Comparison of ENCODE assay signal across 9 cellular contexts in genomic region chr6:20202070-20202658, GRCh38. TPM values are rescaled to one million over a fixed set of nuclear protein-coding genes. Genes with fewer than 3 reads are reported as not detected.
DNase-seq lines count a peak whose midpoint lies in the region; ATAC-seq, FAIRE-seq and TF ChIP-seq lines count a peak whose summit lies in the region.
"Had no signal": no experiment of that assay in that cellular context is flagged by ENCODE, and none has a peak within 500 bp of the region (broad histone marks: within the 10 kb centered on the region; RNA-seq: fewer than 3 reads in every experiment).

No MANE protein-coding gene starts in this region.

- no peaks in the 10 kb centered on the region for H3K36me3 Mint-ChIP-seq in astrocyte (ENCODE audit: low read depth, unreplicated experiment)

- H3K36me3 ChIP-seq in HCT116 (ENCODE audit: control insufficient read depth in 1 of 2, insufficient read depth in 2 of 2, low read length in 2 of 2): no peaks in the 10 kb centered on the region
- no peaks in the 10 kb centered on the region for H3K36me3 ChIP-seq in Loucy (ENCODE audit: insufficient read depth, low read length)
- H3K36me3 ChIP-seq in astrocyte (ENCODE audit: insufficient read depth, low read length): no peaks in the 10 kb centered on the region

- no peak for TF ChIP-seq RAD21 in HCT116 (IDR thresholded peaks at IDR 0.05; ENCODE audit: low read depth)

- H3K27me3 ChIP-seq in HCT116 (ENCODE audit: insufficient read depth, low read length): no peaks in the 10 kb centered on the region
- H3K27me3 ChIP-seq in Loucy (ENCODE audit: insufficient read depth, low read length, poor library complexity, severe bottlenecking): no peaks in the 10 kb centered on the region
- no peaks in the 10 kb centered on the region for H3K27me3 ChIP-seq in astrocyte (ENCODE audit: insufficient read depth, low read length)

- H3K9ac ChIP-seq in HCT116 (ENCODE audit: low read length) (no peak overlapping the region), Loucy (ENCODE audit: low read depth, low read length, poor library complexity, severe bottlenecking) (no peak overlapping the region), astrocyte (ENCODE audit: low read length) (no peak overlapping the region)

- no peaks in the 10 kb centered on the region for H4K20me1 ChIP-seq in HCT116 (ENCODE audit: insufficient read depth)
- peaks cover 4% of the 10 kb centered on the region for H4K20me1 ChIP-seq in Loucy (ENCODE audit: insufficient read depth, low read length, poor library complexity, severe bottlenecking)
- H4K20me1 ChIP-seq in astrocyte (ENCODE audit: insufficient read depth, low read length): no peaks in the 10 kb centered on the region

- H3K4me2 ChIP-seq in HCT116 (ENCODE audit: low read length) (peak overlapping the region; percentile 25; the same call in 1 of the 2 replicates), Loucy (ENCODE audit: low read depth, low read length, poor library complexity, severe bottlenecking) (peak overlapping the region; percentile 47), astrocyte (ENCODE audit: low read length) (no peak overlapping the region)

- no peak overlapping the region for H3K4me3 ChIP-seq in HCT116 (replicated peaks in 1 of 2; ENCODE audit: low read depth in 1 of 2, low read length in 2 of 2)
- peak overlapping the region; percentile 32 for H3K4me3 ChIP-seq in Loucy (ENCODE audit: low read length, poor library complexity, severe bottlenecking)
- H3K4me3 ChIP-seq in astrocyte (ENCODE audit: insufficient read depth, low read depth, low read length): no peak overlapping the region

- no TSS peak for BruUV-seq in HCT116 (replicated peaks; lab: Mats Ljungman, UMichigan)

- H3K9me3 Mint-ChIP-seq in astrocyte (ENCODE audit: unreplicated experiment): peaks cover 5% of the 10 kb centered on the region

- no peak overlapping the region for H3K27ac Mint-ChIP-seq in astrocyte (ENCODE audit: unreplicated experiment)

- no peak overlapping the region for H3K4me3 Mint-ChIP-seq in astrocyte (ENCODE audit: unreplicated experiment)

- no peak overlapping the region for H2AFZ ChIP-seq in HCT116 (ENCODE audit: low read depth, low read length, poor library complexity, severe bottlenecking)
- H2AFZ ChIP-seq in Loucy (ENCODE audit: low read length): no peak overlapping the region
- H2AFZ ChIP-seq in astrocyte (ENCODE audit: low read depth, low read length): no peak overlapping the region

- ATAC-seq in HCT116: no peak

- TF ChIP-seq CTCF in HCT116 (IDR thresholded peaks at IDR 0.05 in 2 of 3, conservative IDR thresholded peaks at IDR 0.05 in 1 of 3; ENCODE audit: borderline replicate concordance in 1 of 3, insufficient read depth in 1 of 3, low read depth in 2 of 3, low read length in 2 of 3): no peak
- no peak for TF ChIP-seq CTCF in Loucy (conservative IDR thresholded peaks at IDR 0.05; ENCODE audit: low read length)
- TF ChIP-seq CTCF in astrocyte (IDR thresholded peaks at IDR 0.05; ENCODE audit: insufficient read depth, low read depth, low read length): no peak

- H3F3A ChIP-seq in Loucy (ENCODE audit: low read depth): no peaks in the 10 kb centered on the region

- CTCF ChIA-PET in HCT116 (lab: Charles Lee): interaction anchor here (0.7 to 0.8 kb wide), 2 partner anchors 26 to 41 kb away, joined by 3 read pairs; no protein-coding TSS in a partner anchor

- peaks cover 4% of the 10 kb centered on the region; the same call in 1 of the 2 replicates for H3K79me2 ChIP-seq in HCT116 (ENCODE audit: insufficient read depth, low read length)
- H3K79me2 ChIP-seq in Loucy (ENCODE audit: insufficient read depth, low read length): peaks cover 72% of the 10 kb centered on the region
- H3K79me2 ChIP-seq in astrocyte (ENCODE audit: insufficient read depth, low read length): no peaks in the 10 kb centered on the region

- no peak for TF ChIP-seq POLR2A in HCT116 (IDR thresholded peaks at IDR 0.05; ENCODE audit: borderline replicate concordance, extremely low read depth, insufficient read depth, insufficient read length)

- H3K9me2 ChIP-seq in HCT116 (ENCODE audit: insufficient read depth) (no peaks in the 10 kb centered on the region), Loucy (replicated peaks; ENCODE audit: low read depth, low read length) (no peaks in the 10 kb centered on the region)

- H3K9me3 ChIP-seq in HCT116 (ENCODE audit: control insufficient read depth in 1 of 2, insufficient read depth in 1 of 2, low read depth in 1 of 2, low read length in 2 of 2): no peaks in the 10 kb centered on the region
- H3K9me3 ChIP-seq in Loucy (ENCODE audit: insufficient read depth, low read depth, low read length): no peaks in the 10 kb centered on the region
- no peaks in the 10 kb centered on the region for H3K9me3 ChIP-seq in astrocyte (ENCODE audit: insufficient read depth, low read depth, low read length)

- H3K4me1 ChIP-seq in HCT116 (ENCODE audit: control insufficient read depth in 1 of 2, insufficient read depth in 2 of 2, low read length in 2 of 2) (peaks cover 12 to 21% of the 10 kb centered on the region in 2 experiments; a peak in 3 of 4 replicates), Loucy (ENCODE audit: insufficient read depth, low read length, poor library complexity, severe bottlenecking) (peaks cover 70% of the 10 kb centered on the region), astrocyte (ENCODE audit: insufficient read depth, low read length) (no peaks in the 10 kb centered on the region)

- H3K27ac ChIP-seq in HCT116 (ENCODE audit: low read depth, low read length): no peak overlapping the region
- no peak overlapping the region for H3K27ac ChIP-seq in astrocyte (ENCODE audit: low read depth, low read length)

- H3K27me3 Mint-ChIP-seq in astrocyte (ENCODE audit: low read depth, unreplicated experiment): no peaks in the 10 kb centered on the region

- DNase-seq in NCI-H1105 treated with DMSO at 0.1 percent for 48 hours (lab: John Stamatoyannopoulos, UW) (peak; percentile 26), NCI-H1105 (lab: John Stamatoyannopoulos, UW) (no peak), HCT116 (ENCODE audit: low read depth, low spot score) (no peak), astrocyte (ENCODE audit: low read depth) (peak; percentile 55), renal cortical epithelial cell (ENCODE audit: low read depth) (peak; percentile 94)
- DNase-seq in NK-92 treated with Interleukin-12 subunit alpha and Interleukin-12 subunit beta, amount 100 ng/mL, for 24 hours (lab: John Stamatoyannopoulos, UW): no peak
- no peak for DNase-seq in activated T-cell treated with anti-CD3 and anti-CD28 coated beads, Interleukin-2, amount 50 U/mL, for 1 hour

- intact Hi-C loops in HCT116 (cut with micrococcal nuclease): no loop called here

- H3K4me1 Mint-ChIP-seq in astrocyte (ENCODE audit: low read depth, unreplicated experiment): peaks cover 17% of the 10 kb centered on the region

- FAIRE-seq in astrocyte (lab: Jason Lieb, UNC): no peak
- FAIRE-seq: A204.1 had no signal

- POLR2A ChIA-PET in HCT116 (lab: Charles Lee): interaction anchor here (1.7 kb wide), 1 partner anchor 11 kb away, joined by 4 read pairs; the partner anchor contains the start of gene MBOAT1

- RAD21 ChIA-PET in HCT116 (lab: Charles Lee; ENCODE audit: low non-redundant PET in 1 of 2, low total read pairs in 2 of 2, uncharacterized antibody in 2 of 2, unreplicated experiment in 2 of 2): no interaction called here

TF ChIP-seq in HCT116, 20 proteins besides CTCF, POLR2A, EP300 and RAD21:
- TF ChIP-seq ZFX (IDR thresholded peaks at IDR 0.05) (no peak), SRF (IDR thresholded peaks at IDR 0.05; ENCODE audit: low read depth) (no peak), ATF3 (IDR thresholded peaks at IDR 0.05) (no peak), EGR1 (IDR thresholded peaks at IDR 0.05; ENCODE audit: low read depth) (no peak), EZH2phosphoT487 (IDR thresholded peaks at IDR 0.05; ENCODE audit: borderline replicate concordance) (no peak), SP1 (IDR thresholded peaks at IDR 0.05; ENCODE audit: low read depth) (peak; percentile 62), ZNF274 (IDR thresholded peaks at IDR 0.05; ENCODE audit: low read depth, low read length) (no peak), SIN3A (IDR thresholded peaks at IDR 0.05; ENCODE audit: low read depth) (no peak), CEBPB (IDR thresholded peaks at IDR 0.05; ENCODE audit: low read depth) (peak; percentile 88), CBX3 (IDR thresholded peaks at IDR 0.05; ENCODE audit: low read depth) (peak; percentile 52; the same call in 1 of the 2 replicates), JUND (IDR thresholded peaks at IDR 0.05) (peak; percentile 71), FOSL1 (IDR thresholded peaks at IDR 0.05; ENCODE audit: low read depth) (peak; percentile 67), EZH2 (IDR thresholded peaks at IDR 0.05) (no peak), MAX (IDR thresholded peaks at IDR 0.05) (no peak), ELF1 (IDR thresholded peaks at IDR 0.05; ENCODE audit: borderline replicate concordance, low read depth) (no peak)

RNA-seq across cellular contexts. Expression of gene MBOAT1, which starts 10.1 kb away (rescaled TPM):
- total RNA-seq in HCT116 (2021; ENCODE audit: unreplicated experiment) (11.7 TPM), astrocyte (4.8 and 6.4 TPM in 2 replicates), renal cortical epithelial cell (8.9 and 20.3 TPM in 2 replicates)
- 6.0 and 6.5 TPM in 2 replicates for polyA plus RNA-seq in HCT116 (2012)

Comparison
In these comparisons a context has a peak if more than half of its experiments do, and no peak if none do; other contexts are left out.
1. DNase-seq: peak in NCI-H1105 treated with DMSO at 0.1 percent for 48 hours (single experiment), astrocyte (single experiment) and renal cortical epithelial cell (single experiment); none in NCI-H1105 (single experiment), HCT116 (single experiment), NK-92 treated with Interleukin-12 subunit alpha and Interleukin-12 subunit beta, amount 100 ng/mL, for 24 hours (single experiment) and activated T-cell treated with anti-CD3 and anti-CD28 coated beads, Interleukin-2, amount 50 U/mL, for 1 hour (single experiment).